8 cellular contexts compared by ENCODE assay signal in the genomic region with DNA sequence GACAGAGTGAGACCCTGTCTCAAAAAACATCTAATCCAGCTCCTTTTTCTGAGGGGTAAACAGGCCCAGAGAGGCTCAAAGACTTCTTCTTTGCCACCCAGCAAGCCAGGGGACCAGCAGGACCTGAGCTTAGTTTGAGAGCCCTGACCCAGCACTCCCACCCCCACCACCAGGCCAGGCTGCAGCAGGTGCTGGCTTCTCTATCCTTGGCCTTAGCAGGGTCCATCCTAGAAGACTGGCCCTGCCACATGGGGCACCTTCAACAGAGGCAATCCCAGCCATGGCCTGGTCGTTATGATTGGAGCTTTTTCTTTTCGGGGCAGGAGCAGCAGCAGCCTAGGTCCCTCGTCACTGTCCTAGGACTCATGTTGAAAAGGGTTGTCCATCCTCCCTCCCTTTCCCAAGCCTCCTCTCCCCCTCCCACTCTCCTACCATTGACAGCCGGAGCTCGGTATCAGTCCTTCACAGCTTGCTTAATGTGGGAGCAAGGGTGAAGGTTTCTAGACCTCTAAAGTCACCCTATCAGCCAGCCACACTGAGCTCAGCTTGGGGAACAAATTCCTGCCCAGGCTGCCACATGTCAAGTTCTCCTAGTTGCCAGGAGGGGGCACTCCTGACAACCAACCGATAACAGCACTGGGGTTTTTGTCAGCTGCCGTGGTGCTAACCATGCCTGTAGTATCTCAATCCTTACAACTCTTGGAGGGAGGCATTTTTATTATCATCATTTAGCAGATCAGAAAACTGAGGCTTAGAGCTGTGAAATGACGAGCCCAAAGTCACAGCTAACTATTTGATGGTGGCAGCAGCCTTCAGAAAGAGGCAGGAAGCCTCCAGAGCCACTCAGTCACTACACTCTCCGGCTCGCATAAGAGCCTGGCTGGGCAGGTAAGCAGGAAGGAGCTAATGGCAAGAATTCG. TPM values are rescaled to one million over a fixed set of nuclear protein-coding genes. Genes with fewer than 3 reads are reported as not detected.
DNase-seq lines count a peak whose midpoint lies in the region; ATAC-seq and TF ChIP-seq lines count a peak whose summit lies in the region.

No MANE protein-coding gene starts in this region.

- H3K4me1 Mint-ChIP-seq in naive thymus-derived CD4-positive, alpha-beta T cell = peaks cover 7 to 15% (median 9%) of the 10 kb centered on the region in 7 donors

- no peaks in the 10 kb centered on the region for H3K9me3 Mint-ChIP-seq in naive thymus-derived CD4-positive, alpha-beta T cell

- peaks cover 7 to 30% (median 21%) of the 10 kb centered on the region in 4 donors for H3K4me1 ChIP-seq in esophagus muscularis mucosa
- peaks cover 0 to 6% of the 10 kb centered on the region in 2 donors for H3K4me1 ChIP-seq in naive thymus-derived CD4-positive, alpha-beta T cell (ENCODE audit: control insufficient read depth in 2 of 2, insufficient read depth in 2 of 2, low read length in 2 of 2)
- peaks cover 28 to 63% (median 44%) of the 10 kb centered on the region in 4 donors for H3K4me1 ChIP-seq in stomach

- H3K27ac Mint-ChIP-seq in naive thymus-derived CD4-positive, alpha-beta T cell = peak overlapping the region; percentile 6 to 93 (median 42)

- peak overlapping the region in 1 of 4 donors; percentile 42 for H3K27ac ChIP-seq in esophagus muscularis mucosa (replicated peaks in 1 of 4)
- peak overlapping the region; percentile 12 for H3K27ac ChIP-seq in naive thymus-derived CD4-positive, alpha-beta T cell (ENCODE audit: low read depth, low read length)
- H3K27ac ChIP-seq in stomach = peak overlapping the region; percentile 13 to 73 (median 60)

- TF ChIP-seq EP300 in esophagus muscularis mucosa (IDR thresholded peaks at IDR 0.05) (no peak), stomach (IDR thresholded peaks at IDR 0.05) (no peak)

- TF ChIP-seq CTCF in esophagus muscularis mucosa (IDR thresholded peaks at IDR 0.05) = peak; percentile 54 to 74 (median 57)
- peak in 5 of 7 experiments; percentile 59 to 77 (median 75) for TF ChIP-seq CTCF in stomach (IDR thresholded peaks at IDR 0.05)

- H3K36me3 ChIP-seq in esophagus muscularis mucosa (peaks cover 20 to 73% (median 63%) of the 10 kb centered on the region in 4 donors), stomach (peaks cover 38 to 70% (median 65%) of the 10 kb centered on the region in 4 donors)
- H3K36me3 ChIP-seq in naive thymus-derived CD4-positive, alpha-beta T cell (ENCODE audit: control insufficient read depth in 2 of 3, insufficient read depth in 3 of 3, low read length in 3 of 3) = peaks cover 0 to 70% (median 0%) of the 10 kb centered on the region in 3 experiments

- H3K27me3 ChIP-seq in esophagus muscularis mucosa = no peaks in the 10 kb centered on the region
- no peaks in the 10 kb centered on the region for H3K27me3 ChIP-seq in naive thymus-derived CD4-positive, alpha-beta T cell (ENCODE audit: control insufficient read depth in 2 of 2, insufficient read depth in 2 of 2, low read length in 2 of 2)
- H3K27me3 ChIP-seq in stomach = no peaks in the 10 kb centered on the region

- 39% methylated on average over 11 of the region's 11 CpGs for WGBS in esophagus muscularis mucosa
- WGBS in stomach, 5 donors = 18 to 27% (median 22%) methylated on average over 11 of the region's 11 CpGs

- POLR2A ChIA-PET in naive thymus-derived CD4-positive, alpha-beta T cell (lab: Charles Lee) = interaction anchor here (0.5 to 2.4 kb wide), 10 partner anchors 10 to 378 kb away, joined by 3 to 16 read pairs (median 5); a partner anchor contains a TSS

- no peak for TF ChIP-seq POLR2A in esophagus muscularis mucosa (IDR thresholded peaks at IDR 0.05; ENCODE audit: low read depth)
- peak in 1 of 4 donors; percentile 9 for TF ChIP-seq POLR2A in stomach (IDR thresholded peaks at IDR 0.05)

- no peaks in the 10 kb centered on the region for H3K27me3 Mint-ChIP-seq in naive thymus-derived CD4-positive, alpha-beta T cell

- CTCF ChIA-PET in naive thymus-derived CD4-positive, alpha-beta T cell (lab: Charles Lee) = interaction anchor here (0.7 to 3.6 kb wide), 16 partner anchors 9 to 166 kb away, joined by 3 to 44 read pairs (median 6); a partner anchor contains a TSS

- H3K4me3 ChIP-seq in esophagus muscularis mucosa = no peak overlapping the region
- H3K4me3 ChIP-seq in naive thymus-derived CD4-positive, alpha-beta T cell (ENCODE audit: low read length) = no peak overlapping the region
- H3K4me3 ChIP-seq in stomach = no peak overlapping the region

- H3K36me3 Mint-ChIP-seq in naive thymus-derived CD4-positive, alpha-beta T cell = peaks cover 0 to 14% (median 3%) of the 10 kb centered on the region in 5 donors

- intact Hi-C loops in esophagus muscularis mucosa (cut with DNase I) = no loop called here
- intact Hi-C loops in naive thymus-derived CD4-positive, alpha-beta T cell (cut with micrococcal nuclease) = loop anchor here (1.0 to 5.0 kb wide), 5 partner anchors 10 to 139 kb away; a partner anchor contains a TSS
- intact Hi-C loops in stomach (cut with DNase I; ENCODE audit: low total_unique reads) = loop anchor here (10.0 kb wide), 1 partner anchor 113 kb away; a partner anchor contains a TSS

- ATAC-seq in HG02981 (IDR thresholded peaks at IDR 0.05; ENCODE audit: unreplicated experiment) = peak; percentile 51
- peak; percentile 94 for ATAC-seq in naive thymus-derived CD4-positive, alpha-beta T cell

- H3K9me3 ChIP-seq in esophagus muscularis mucosa = no peaks in the 10 kb centered on the region
- H3K9me3 ChIP-seq in naive thymus-derived CD4-positive, alpha-beta T cell (ENCODE audit: control insufficient read depth in 2 of 3, low read length in 3 of 3) = no peaks in the 10 kb centered on the region
- H3K9me3 ChIP-seq in stomach = no peaks in the 10 kb centered on the region

- peak overlapping the region; percentile 19 to 76 (median 44) for H3K4me3 Mint-ChIP-seq in naive thymus-derived CD4-positive, alpha-beta T cell

- DNase-seq in DMS53 treated with DMSO at 0.1 percent for 48 hours (lab: John Stamatoyannopoulos, UW; ENCODE audit: unreplicated experiment) (peak; percentile 76), NOMO-1 treated with dmso at 0.1 percent for 144 hours (lab: John Stamatoyannopoulos, UW; ENCODE audit: unreplicated experiment) (peak; percentile 66), esophagus muscularis mucosa (ENCODE audit: extremely low spot score) (no peak), stomach (peak; percentile 73), NCI-H187 (lab: John Stamatoyannopoulos, UW) (no peak)
- peak; percentile 73 for DNase-seq in activated CD8-positive, alpha-beta memory T cell treated with anti-CD3 and anti-CD28 coated beads, Interleukin-2, amount 50 U/mL, for 48 hours
- DNase-seq in naive thymus-derived CD4-positive, alpha-beta T cell = peak in 8 of 9 donors; percentile 44 to 70 (median 61)

RNA-seq across cellular contexts. Expression of a gene that starts 11.2 kb away (rescaled TPM):
- total RNA-seq in esophagus muscularis mucosa (10 to 100 TPM; 33.6 to 58.8 (median 48.1) TPM), stomach (10 to 100 TPM; 25.0 to 67.7 (median 44.4) TPM)
- total RNA-seq in naive thymus-derived CD4-positive, alpha-beta T cell = 10 to 100 TPM; 29.5 to 64.7 (median 32.0) TPM
- 10 to 100 TPM; 47.0 to 51.3 TPM for polyA plus RNA-seq in naive thymus-derived CD4-positive, alpha-beta T cell
- 100 to 1,000 TPM; 175 to 258 (median 219) TPM for polyA plus RNA-seq in stomach

RNA-seq across cellular contexts. Expression of a gene that starts 11.2 kb away (rescaled TPM):
- total RNA-seq in esophagus muscularis mucosa = not detected
- 10 to 100 TPM in 1 of 5 experiments, 1 to 10 TPM in 3, under 1 TPM in 1; 0.61 to 17.5 (median 2.2) TPM for total RNA-seq in naive thymus-derived CD4-positive, alpha-beta T cell
- not detected for polyA plus RNA-seq in naive thymus-derived CD4-positive, alpha-beta T cell
- 10 to 100 TPM in 1 of 5 donors, 1 to 10 TPM in 2, under 1 TPM in 1, not detected in 1; 0.87 to 15.8 (median 3.7) TPM for total RNA-seq in stomach
- 1 to 10 TPM in 2 of 3 donors, not detected in 1; 1.2 to 2.0 TPM for polyA plus RNA-seq in stomach

RNA-seq across cellular contexts. Expression of a gene that starts 15.9 kb away (rescaled TPM):
- total RNA-seq in esophagus muscularis mucosa (10 to 100 TPM; 12.8 to 29.8 (median 26.0) TPM), stomach (100 to 1,000 TPM in 3 of 5 donors, 10 to 100 TPM in 2; 52.7 to 166 (median 121) TPM)
- 10 to 100 TPM; 18.6 to 43.7 (median 34.1) TPM for total RNA-seq in naive thymus-derived CD4-positive, alpha-beta T cell
- 10 to 100 TPM in 1 of 2 donors, 1 to 10 TPM in 1; 8.0 to 21.1 TPM for polyA plus RNA-seq in naive thymus-derived CD4-positive, alpha-beta T cell
- polyA plus RNA-seq in stomach = 100 to 1,000 TPM in 1 of 3 donors, 10 to 100 TPM in 2; 57.4 to 134 (median 72.5) TPM

RNA-seq across cellular contexts. Expression of a gene that starts 35.5 kb away (rescaled TPM):
- total RNA-seq in esophagus muscularis mucosa = 10 to 100 TPM; 41.1 to 68.1 (median 62.1) TPM
- total RNA-seq in naive thymus-derived CD4-positive, alpha-beta T cell = 10 to 100 TPM; 27.6 to 67.1 (median 42.4) TPM
- 10 to 100 TPM; 13.4 to 15.2 TPM for polyA plus RNA-seq in naive thymus-derived CD4-positive, alpha-beta T cell
- total RNA-seq in stomach = 100 to 1,000 TPM in 2 of 5 donors, 10 to 100 TPM in 3; 40.8 to 117 (median 77.1) TPM
- 10 to 100 TPM; 32.2 to 76.7 (median 75.3) TPM for polyA plus RNA-seq in stomach

Comparison
In these comparisons a context has a peak if more than half of its experiments do, and no peak if none do; other contexts are left out.
1. DNase-seq: peak in DMS53 treated with DMSO at 0.1 percent for 48 hours (single experiment), NOMO-1 treated with dmso at 0.1 percent for 144 hours (single experiment), activated CD8-positive, alpha-beta memory T cell treated with anti-CD3 and anti-CD28 coated beads, Interleukin-2, amount 50 U/mL, for 48 hours (single experiment), naive thymus-derived CD4-positive, alpha-beta T cell (8 of 9) and stomach (single experiment); none in esophagus muscularis mucosa (single experiment) and NCI-H187 (0 of 2).